27 cellular contexts compared by ENCODE assay signal in genomic region chr3:101042996-101043686, GRCh38. TPM values are rescaled to one million over a fixed set of nuclear protein-coding genes. Genes with fewer than 3 reads are reported as not detected.
DNase-seq lines count a peak whose midpoint lies in the region; ATAC-seq and TF ChIP-seq lines count a peak whose summit lies in the region.
"Had no signal": no experiment of that assay in that cellular context is flagged by ENCODE, and none has a peak within 500 bp of the region (broad histone marks: within the 10 kb centered on the region; RNA-seq: fewer than 3 reads in every experiment).

No MANE protein-coding gene starts in this region.

- no peaks in the 10 kb centered on the region for H3K9me2 ChIP-seq in GM23248 (ENCODE audit: insufficient read depth)
- no peaks in the 10 kb centered on the region for H3K9me2 ChIP-seq in SK-N-SH

- H3K27ac ChIP-seq in GM23248 (peak overlapping the region; percentile 31), SK-N-SH (ENCODE audit: low read depth in 2 of 2, low read length in 1 of 2) (peak overlapping the region in 1 of 2 experiments; percentile 41; a peak in 2 of 4 replicates)
- H3K27ac ChIP-seq: BLaER1, hepatocyte, right atrium auricular region, tibial artery had no signal

- DNase-seq in GM23248: peak; percentile 85
- no peak for DNase-seq in SK-N-SH
- DNase-seq in fibroblast of gingiva (ENCODE audit: low read depth): peak; percentile 67
- DNase-seq in dermis blood vessel endothelial cell: no peak
- DNase-seq in kidney tubule cell (ENCODE audit: low spot score): no peak
- DNase-seq: activated CD4-positive, alpha-beta T cell treated with anti-CD3 and anti-CD28 coated beads, Interleukin-2, amount 50 U/mL, for 1 hour; activated CD8-positive, alpha-beta memory T cell treated with anti-CD3 and anti-CD28 coated beads, Interleukin-2, amount 50 U/mL, for 48 hours; activated gamma-delta T cell; amniotic stem cell; Calu3; cerebellar nuclear complex; effector memory CD8-positive, alpha-beta T cell; H7; islet precursor cell; KBM-7; NCI-H1092 treated with DMSO at 0.1 percent for 48 hours; Right ventricle myocardium superior; stimulated activated naive CD4-positive, alpha-beta T cell; tibial artery had no signal

- peaks cover 42% of the 10 kb centered on the region for H3F3A ChIP-seq in GM23248 (ENCODE audit: insufficient read depth)
- H3F3A ChIP-seq in SK-N-SH (replicated peaks; ENCODE audit: insufficient read depth): peaks cover 10% of the 10 kb centered on the region

- H3K4me2 ChIP-seq in GM23248 (ENCODE audit: unreplicated experiment): peak overlapping the region; percentile 8
- no peak overlapping the region for H3K4me2 ChIP-seq in SK-N-SH
- peak overlapping the region; percentile 42 for H3K4me2 ChIP-seq in skeletal muscle satellite cell (ENCODE audit: low read length)
- H3K4me2 ChIP-seq: BLaER1, hepatocyte had no signal

- H3K27me3 ChIP-seq in GM23248 (replicated peaks; ENCODE audit: insufficient read depth) (no peaks in the 10 kb centered on the region), SK-N-SH (ENCODE audit: insufficient read depth) (no peaks in the 10 kb centered on the region), skeletal muscle satellite cell (ENCODE audit: control insufficient read depth, insufficient read depth, low read length) (no peaks in the 10 kb centered on the region)
- H3K27me3 ChIP-seq: BLaER1, hepatocyte, right atrium auricular region, tibial artery had no signal

- H4K20me1 ChIP-seq in GM23248 (ENCODE audit: insufficient read depth) (no peaks in the 10 kb centered on the region), SK-N-SH (ENCODE audit: insufficient read depth) (no peaks in the 10 kb centered on the region)
- H4K20me1 ChIP-seq: BLaER1 had no signal

- H2AFZ ChIP-seq in GM23248 (no peak overlapping the region), SK-N-SH (ENCODE audit: low read depth) (no peak overlapping the region)
- H2AFZ ChIP-seq: hepatocyte had no signal

- peak in 1 of 2 experiments; percentile 42; a peak in 1 of 4 replicates for TF ChIP-seq EP300 in SK-N-SH (IDR thresholded peaks at IDR 0.05; ENCODE audit: borderline replicate concordance in 1 of 2, low read depth in 1 of 2, low read length in 1 of 2)

- no peak overlapping the region for H3K9ac ChIP-seq in GM23248
- H3K9ac ChIP-seq in SK-N-SH: no peak overlapping the region
- peak overlapping the region; percentile 51 for H3K9ac ChIP-seq in skeletal muscle satellite cell (ENCODE audit: low read depth, low read length)
- H3K9ac ChIP-seq: BLaER1 had no signal

- TF ChIP-seq RAD21 in SK-N-SH (IDR thresholded peaks at IDR 0.05; ENCODE audit: low read length): no peak

- peaks cover 34% of the 10 kb centered on the region for H3K4me1 ChIP-seq in GM23248 (ENCODE audit: insufficient read depth)
- H3K4me1 ChIP-seq in SK-N-SH (ENCODE audit: control insufficient read depth in 1 of 2, insufficient read depth in 2 of 2, low read depth in 1 of 2, low read length in 1 of 2): peaks cover 0 to 6% of the 10 kb centered on the region in 2 experiments; a peak in 2 of 4 replicates
- H3K4me1 ChIP-seq in skeletal muscle satellite cell (ENCODE audit: control insufficient read depth, insufficient read depth, low read length): peaks cover 33% of the 10 kb centered on the region

- no peaks in the 10 kb centered on the region for H3K36me3 ChIP-seq in GM23248 (ENCODE audit: low read depth)
- H3K36me3 ChIP-seq in SK-N-SH (replicated peaks in 1 of 2; ENCODE audit: control insufficient read depth in 1 of 2, insufficient read depth in 2 of 2, low read length in 1 of 2): no peaks in the 10 kb centered on the region
- H3K36me3 ChIP-seq in skeletal muscle satellite cell (ENCODE audit: insufficient read depth, low read length): no peaks in the 10 kb centered on the region
- H3K36me3 ChIP-seq: BLaER1, right atrium auricular region, tibial artery had no signal

- in situ Hi-C loops in GM23248 (cut with MboI): no loop called here

- H3K4me3 ChIP-seq in GM23248 (no peak overlapping the region), SK-N-SH (ENCODE audit: low read depth in 2 of 2, low read length in 1 of 2) (no peak overlapping the region), skeletal muscle satellite cell (ENCODE audit: low read length) (no peak overlapping the region)
- H3K4me3 ChIP-seq: BLaER1, hepatocyte, lung, right atrium auricular region, tibial artery had no signal

- H3K79me2 ChIP-seq in GM23248 (ENCODE audit: insufficient read depth) (no peaks in the 10 kb centered on the region), SK-N-SH (ENCODE audit: insufficient read depth) (no peaks in the 10 kb centered on the region)
- H3K79me2 ChIP-seq: hepatocyte had no signal

- CTCF ChIA-PET in SK-N-SH (lab: Yijun Ruan, JAX): no interaction called here

- POLR2A ChIA-PET in SK-N-SH (lab: Yijun Ruan, JAX): no interaction called here

- TF ChIP-seq CTCF in SK-N-SH (IDR thresholded peaks at IDR 0.05): no peak

- H3K9me3 ChIP-seq in GM23248 (ENCODE audit: low read depth) (no peaks in the 10 kb centered on the region), SK-N-SH (no peaks in the 10 kb centered on the region), skeletal muscle satellite cell (replicated peaks; ENCODE audit: low read length) (no peaks in the 10 kb centered on the region)
- H3K9me3 ChIP-seq: BLaER1, right atrium auricular region, tibial artery had no signal

- ATAC-seq in GM19467 (IDR thresholded peaks at IDR 0.05; ENCODE audit: unreplicated experiment): no peak
- ATAC-seq: effector memory CD8-positive, alpha-beta T cell had no signal

TF ChIP-seq in SK-N-SH, 30 proteins besides CTCF, POLR2A, EP300 and RAD21 (continues in another document):
- TF ChIP-seq ELF1 (IDR thresholded peaks at IDR 0.05): no peak
- no peak for TF ChIP-seq REST (IDR thresholded peaks at IDR 0.05; ENCODE audit: low read depth, low read length)
- 0 out of 2 replicates have a peak, but pooled peaks have one; percentile 18 for TF ChIP-seq TEAD4 (IDR thresholded peaks at IDR 0.05; ENCODE audit: borderline replicate concordance, insufficient read depth)
- TF ChIP-seq TCF12 (IDR thresholded peaks at IDR 0.05): peak; percentile 67
- peak; percentile 75 for TF ChIP-seq PBX3 (IDR thresholded peaks at IDR 0.05)
- TF ChIP-seq RCOR1 (IDR thresholded peaks at IDR 0.05; ENCODE audit: low read length): no peak
- TF ChIP-seq ZBTB33 (IDR thresholded peaks at IDR 0.05; ENCODE audit: borderline replicate concordance, low read depth): no peak
- no peak for TF ChIP-seq RXRA (IDR thresholded peaks at IDR 0.05; ENCODE audit: borderline replicate concordance, low read depth)
- 0 out of 2 replicates have a peak, but pooled peaks have one; percentile 16 for TF ChIP-seq FOSL2 (IDR thresholded peaks at IDR 0.05; ENCODE audit: borderline replicate concordance, low read depth)

RNA-seq across cellular contexts. Expression of gene ABI3BP, which starts 49.9 kb away (rescaled TPM):
- 6.8 and 16.8 TPM in 2 replicates for total RNA-seq in GM23248 (2014; rRNA removed; shearing (Covaris generic))
- polyA plus RNA-seq in GM23248 (2016; fragmentation: Nextera tagmentation; extraction: Ambion mirVana): 30.3 and 38.2 TPM in 2 replicates
- 5.1 and 8.4 TPM in 2 replicates for polyA plus RNA-seq in SK-N-SH (2012; rRNA removed)
- polyA plus RNA-seq in SK-N-SH (2012; cell fraction: cytosol; rRNA removed): 10.0 and 10.1 TPM in 2 replicates
- polyA plus RNA-seq in SK-N-SH (2012; cell fraction: nucleus; rRNA removed): 6.8 and 10.8 TPM in 2 replicates
- 81.9 and 192 TPM in 2 replicates for total RNA-seq in skeletal muscle satellite cell (2012; rRNA removed)
- 9.5 and 32.0 TPM in 2 replicates for total RNA-seq in dermis blood vessel endothelial cell
- total RNA-seq: G401; T-helper 1 cell treated with Interleukin-12 subunit alpha and Interleukin-12 subunit beta and Interleukin-4 antibody, amounts not matched to agents 30 ng/mL and 1 ng/mL, for 36 hours had no signal

Comparison
In these comparisons a context has a peak if more than half of its experiments do, and no peak if none do; other contexts are left out.
1. DNase-seq: peak in GM23248 (single experiment) and fibroblast of gingiva (single experiment); none in SK-N-SH (single experiment), dermis blood vessel endothelial cell (single experiment) and kidney tubule cell (single experiment).